In the genomic region with DNA sequence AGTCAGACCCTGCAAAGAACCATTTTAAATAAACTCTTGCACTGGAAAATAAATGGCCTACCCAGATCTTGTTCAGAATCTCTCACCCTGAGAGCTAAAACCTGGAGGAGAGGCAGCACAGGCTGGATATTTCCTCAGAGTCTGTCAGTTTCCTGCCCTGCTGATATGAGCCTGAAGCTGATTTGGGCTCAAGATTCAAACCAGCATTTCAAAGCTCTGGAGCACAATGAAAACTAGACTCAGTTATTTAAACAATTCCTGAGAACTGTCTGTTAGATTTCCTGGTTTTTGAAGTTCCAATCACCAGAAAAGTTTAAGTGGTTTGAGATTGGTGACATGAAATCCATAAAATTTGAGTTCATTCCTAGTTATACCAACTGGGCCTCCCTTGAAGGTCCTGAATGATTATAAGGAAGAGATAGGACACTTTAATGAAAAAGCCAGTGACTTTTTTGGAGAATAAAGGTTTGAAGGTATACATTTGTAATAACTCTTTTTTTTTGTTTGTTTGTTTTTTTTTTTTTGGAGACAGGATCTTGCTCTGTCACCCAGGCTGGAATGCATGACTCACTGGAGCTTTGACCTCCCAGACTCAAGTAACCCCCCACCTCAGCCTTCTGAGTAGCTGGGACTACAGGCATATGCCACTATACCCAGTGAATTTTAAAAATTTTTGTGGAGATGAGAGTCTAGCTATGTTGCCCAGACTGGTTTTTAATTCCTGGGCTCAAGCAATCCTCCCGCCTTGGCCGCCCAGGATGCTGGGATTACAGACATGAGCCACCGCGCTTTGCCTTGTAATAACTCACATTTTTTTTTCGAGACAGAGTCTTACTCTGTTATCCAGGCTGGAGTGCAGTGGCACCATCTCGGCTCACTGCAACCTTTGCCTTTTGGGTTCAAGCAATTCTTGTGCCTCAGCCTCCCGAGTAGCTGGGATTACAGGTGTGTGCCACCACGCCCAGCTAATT, we compare ENCODE assay signal across 13 cellular contexts. TPM values are rescaled to one million over a fixed set of nuclear protein-coding genes. Genes with fewer than 3 reads are reported as not detected.
A peak's percentile ranks its signal among the peaks of the same experiment; 100 is the strongest.
DNase-seq lines count a peak whose midpoint lies in the region; ATAC-seq, FAIRE-seq and TF ChIP-seq lines count a peak whose summit lies in the region.
"Had no signal": no experiment of that assay in that cellular context is flagged by ENCODE, and none has a peak within 500 bp of the region (broad histone marks: within the 10 kb centered on the region; RNA-seq: fewer than 3 reads in every experiment).

No MANE protein-coding gene starts in this region.

- no peaks in the 10 kb centered on the region for H3K9me2 ChIP-seq in PC-3 (replicated peaks; ENCODE audit: low read length)

- peak overlapping the region; percentile 64 for H3K4me2 ChIP-seq in A549
- peak overlapping the region; percentile 62 for H3K4me2 ChIP-seq in PC-3 (ENCODE audit: low read length)
- no peak overlapping the region for H3K4me2 ChIP-seq in fibroblast of lung (ENCODE audit: extremely low read depth, insufficient read depth, low read length)

- BruUV-seq in PC-3 (replicated peaks; lab: Mats Ljungman, UMichigan), result TSS peak; percentile 35

- no peak overlapping the region for H3K9ac ChIP-seq in PC-3 (ENCODE audit: low read length)
- H3K9ac ChIP-seq in fibroblast of lung (ENCODE audit: insufficient read depth, low read length), result no peak overlapping the region

- H3F3A ChIP-seq in PC-3 (ENCODE audit: low read length, unreplicated experiment), result peaks cover 13% of the 10 kb centered on the region

- ATAC-seq in A549 (peak; percentile 50 to 85; a peak in 4 of 6 replicates), PC-3 (peak; percentile 90)
- ATAC-seq: heart right ventricle had no signal

- TF ChIP-seq CTCF in A549 (IDR thresholded peaks at IDR 0.05) (no peak), PC-3 (conservative IDR thresholded peaks at IDR 0.05; ENCODE audit: low read depth, low read length) (no peak), fibroblast of lung (conservative IDR thresholded peaks at IDR 0.05 in 1 of 2, IDR thresholded peaks at IDR 0.05 in 1 of 2; ENCODE audit: low read depth in 1 of 2, low read length in 2 of 2) (no peak)

- H2AFZ ChIP-seq in PC-3 (ENCODE audit: low read length), result no peak overlapping the region
- H2AFZ ChIP-seq in fibroblast of lung (ENCODE audit: low read length), result no peak overlapping the region

- H3K27ac ChIP-seq in A549, result peak overlapping the region; percentile 75 to 85
- peak overlapping the region; percentile 59 for H3K27ac ChIP-seq in PC-3 (ENCODE audit: low read length)
- no peak overlapping the region for H3K27ac ChIP-seq in fibroblast of lung (ENCODE audit: insufficient read depth, low read length)
- H3K27ac ChIP-seq: heart right ventricle had no signal

- peaks cover 68% of the 10 kb centered on the region for H3K4me1 ChIP-seq in A549
- H3K4me1 ChIP-seq in PC-3 (ENCODE audit: insufficient read depth, low read length), result peaks cover 32% of the 10 kb centered on the region
- H3K4me1 ChIP-seq in fibroblast of lung (ENCODE audit: control insufficient read depth, extremely low read depth, insufficient read depth, low read length), result no peaks in the 10 kb centered on the region

- H3K79me2 ChIP-seq in PC-3 (ENCODE audit: low read length) (no peaks in the 10 kb centered on the region), fibroblast of lung (ENCODE audit: control insufficient read depth, insufficient read depth, low read length) (no peaks in the 10 kb centered on the region)

- CTCF ChIA-PET in A549 (lab: Yijun Ruan, JAX), result interaction anchor here (0.8 to 3.4 kb wide), 5 partner anchors 11 to 101 kb away, joined by 3 to 22 read pairs (median 4); no protein-coding TSS in a partner anchor
- CTCF ChIA-PET in PC-3 (lab: Charles Lee), result interaction anchor here (0.6 to 1.9 kb wide), 3 partner anchors 65 to 96 kb away, joined by 3 to 13 read pairs (median 9); a partner anchor contains a TSS

- no peaks in the 10 kb centered on the region for H3K9me3 ChIP-seq in A549
- H3K9me3 ChIP-seq in PC-3 (ENCODE audit: low read length), result no peaks in the 10 kb centered on the region
- no peaks in the 10 kb centered on the region for H3K9me3 ChIP-seq in fibroblast of lung (ENCODE audit: control insufficient read depth, insufficient read depth, low read depth, low read length)
- H3K9me3 ChIP-seq: heart right ventricle had no signal

- TF ChIP-seq EP300 in A549 (IDR thresholded peaks at IDR 0.05), result no peak; a peak in 1 of 5 replicates

- 74% methylated on average over 8 of the region's 8 CpGs for WGBS in A549 (ENCODE audit: missing lambda C conversion rate)

- no peak for TF ChIP-seq POLR2A in A549 (IDR thresholded peaks at IDR 0.05; ENCODE audit: low read length)

- no peak for FAIRE-seq in A549 (lab: Jason Lieb, UNC)
- FAIRE-seq: colon, G401.6 had no signal

- H3K36me3 ChIP-seq in PC-3 (ENCODE audit: low read depth, low read length), result peaks cover 14% of the 10 kb centered on the region; the same call in 1 of the 2 replicates
- H3K36me3 ChIP-seq in fibroblast of lung (ENCODE audit: control insufficient read depth, insufficient read depth, low read length), result no peaks in the 10 kb centered on the region

- H4K20me1 ChIP-seq in PC-3 (ENCODE audit: low read length), result no peaks in the 10 kb centered on the region
- no peaks in the 10 kb centered on the region for H4K20me1 ChIP-seq in fibroblast of lung (ENCODE audit: control insufficient read depth, extremely low read depth, insufficient read depth, low read length)

- H3K27me3 ChIP-seq in PC-3 (ENCODE audit: low read length) (no peaks in the 10 kb centered on the region), fibroblast of lung (ENCODE audit: control insufficient read depth, insufficient read depth, low read length) (no peaks in the 10 kb centered on the region)
- H3K27me3 ChIP-seq: heart right ventricle had no signal

- POLR2A ChIA-PET in A549 (lab: Yijun Ruan, JAX) (no interaction called here), PC-3 (lab: Charles Lee; ENCODE audit: unreplicated experiment) (interaction anchor here (0.7 to 0.9 kb wide), 2 partner anchors 27 to 147 kb away, joined by 4 to 9 read pairs; no protein-coding TSS in a partner anchor)

- H3K4me3 ChIP-seq in A549 (no peak overlapping the region), PC-3 (ENCODE audit: low read length) (no peak overlapping the region), fibroblast of lung (replicated peaks in 1 of 4; ENCODE audit: control extremely low read depth in 1 of 4, insufficient read depth in 1 of 4, low read depth in 3 of 4, low read length in 4 of 4) (no peak overlapping the region)
- H3K4me3 ChIP-seq: heart right ventricle had no signal

- DNase-seq in A549 (ENCODE audit: low read depth in 1 of 2, low spot score in 1 of 2), result peak in 1 of 2 experiments; percentile 62
- peak; percentile 90 for DNase-seq in PC-3
- peak; percentile 36 to 61 for DNase-seq in fibroblast of lung (ENCODE audit: low read depth in 2 of 2)
- DNase-seq in COR-L47 (lab: John Stamatoyannopoulos, UW), result no peak
- DNase-seq in epidermal melanocyte (ENCODE audit: insufficient read length, low spot score), result no peak
- no peak for DNase-seq in MV-4-11 (lab: John Stamatoyannopoulos, UW)
- DNase-seq: activated effector memory CD4-positive, alpha-beta T cell treated with Interleukin-2 at 50 U/mL for 16 hours; heart right ventricle; Kasumi-1; NCI-H345; SHP77 treated with DMSO at 0.1 percent for 48 hours had no signal

- intact Hi-C loops in PC-3 (cut with micrococcal nuclease), result loop anchor here (1.0 kb wide), 1 partner anchor 64 kb away; no protein-coding TSS in a partner anchor

- TF ChIP-seq RAD21 in A549 (conservative IDR thresholded peaks at IDR 0.05 in 1 of 2, IDR thresholded peaks at IDR 0.05 in 1 of 2), result no peak

RNA-seq across cellular contexts. Expression of a gene that starts 8.0 kb away (rescaled TPM):
- polyA plus RNA-seq in A549 (2011; rRNA removed), result 11.7 and 14.5 TPM in 2 replicates
- 13.9 and 18.5 TPM in 2 replicates for polyA plus RNA-seq in A549 (2012; cell fraction: cytosol; rRNA removed)
- polyA plus RNA-seq in A549 (2012; cell fraction: nucleus; rRNA removed), result 25.8 and 28.9 TPM in 2 replicates
- 6.2 to 9.1 TPM (median 6.8 TPM) in 3 replicates for polyA plus RNA-seq in A549 (2017; fragmentation: RNase III; extraction: RNeasy Plus Mini Kit Qiagen cat#74134 plus additional on column Dnase treatment)
- 7.6 and 11.0 TPM in 2 replicates for polyA minus RNA-seq in A549 (2011; rRNA and poly(A)+ RNA removed)
- total RNA-seq in PC-3 (2014; rRNA removed), result 10.4 and 10.8 TPM in 2 replicates
- under 0.01 and 0.26 TPM in 2 replicates for total RNA-seq in fibroblast of lung
- 0.10 and 2.7 TPM in 2 replicates for polyA plus RNA-seq in fibroblast of lung
- 0.16 and 2.4 TPM in 2 replicates for polyA plus RNA-seq in fibroblast of lung (2012)
- 2.6 TPM in 1 of 2 replicates, not detected in the other for polyA minus RNA-seq in fibroblast of lung (ENCODE audit: low replicate concordance)

RNA-seq across cellular contexts. Expression of a gene that starts 18.0 kb away (rescaled TPM):
- polyA plus RNA-seq in A549 (2011; rRNA removed) (not detected in 2 replicates), A549 (2017; fragmentation: RNase III; extraction: RNeasy Plus Mini Kit Qiagen cat#74134 plus additional on column Dnase treatment) (not detected in 3 replicates), fibroblast of lung (0.06 TPM in 1 of 2 replicates, not detected in the other)
- polyA plus RNA-seq in A549 (2012; cell fraction: cytosol; rRNA removed), result 0.03 TPM in 1 of 2 replicates, not detected in the other
- polyA plus RNA-seq in A549 (2012; cell fraction: nucleus; rRNA removed), result 0.12 and 0.27 TPM in 2 replicates
- polyA minus RNA-seq in A549 (2011; rRNA and poly(A)+ RNA removed), result 0.19 TPM in 1 of 2 replicates, not detected in the other
- total RNA-seq in PC-3 (2014; rRNA removed) (not detected in 2 replicates), fibroblast of lung (not detected in 2 replicates)
- polyA plus RNA-seq in fibroblast of lung (2012), result 0.09 and 0.15 TPM in 2 replicates
- not detected in 2 replicates for polyA minus RNA-seq in fibroblast of lung (ENCODE audit: low replicate concordance)

RNA-seq across cellular contexts. Expression of a gene that starts 30.1 kb away (rescaled TPM):
- polyA plus RNA-seq in A549 (2011; rRNA removed) (6.4 TPM in 2 replicates), A549 (2017; fragmentation: RNase III; extraction: RNeasy Plus Mini Kit Qiagen cat#74134 plus additional on column Dnase treatment) (5.4 to 5.8 TPM (median 5.6 TPM) in 3 replicates), fibroblast of lung (5.6 and 6.6 TPM in 2 replicates)
- 2.4 TPM in 2 replicates for polyA plus RNA-seq in A549 (2012; cell fraction: cytosol; rRNA removed)
- 5.3 and 8.0 TPM in 2 replicates for polyA plus RNA-seq in A549 (2012; cell fraction: nucleus; rRNA removed)
- 1.6 and 3.0 TPM in 2 replicates for polyA minus RNA-seq in A549 (2011; rRNA and poly(A)+ RNA removed)
- total RNA-seq in PC-3 (2014; rRNA removed) (29.5 and 32.6 TPM in 2 replicates), fibroblast of lung (6.2 and 6.3 TPM in 2 replicates)
- 3.9 and 4.2 TPM in 2 replicates for polyA plus RNA-seq in fibroblast of lung (2012)
- 1.1 and 1.6 TPM in 2 replicates for polyA minus RNA-seq in fibroblast of lung (ENCODE audit: low replicate concordance)

RNA-seq across cellular contexts. Expression of a gene that starts 30.3 kb away (rescaled TPM):
- polyA plus RNA-seq in A549 (2011; rRNA removed) (1.2 and 1.6 TPM in 2 replicates), A549 (2017; fragmentation: RNase III; extraction: RNeasy Plus Mini Kit Qiagen cat#74134 plus additional on column Dnase treatment) (3.3 to 3.5 TPM (median 3.4 TPM) in 3 replicates), fibroblast of lung (4.9 and 10.8 TPM in 2 replicates)
- polyA plus RNA-seq in A549 (2012; cell fraction: cytosol; rRNA removed), result 9.5 and 10.0 TPM in 2 replicates
- 6.6 and 8.3 TPM in 2 replicates for polyA plus RNA-seq in A549 (2012; cell fraction: nucleus; rRNA removed)
- polyA minus RNA-seq in A549 (2011; rRNA and poly(A)+ RNA removed), result 2.2 and 3.4 TPM in 2 replicates
- total RNA-seq in PC-3 (2014; rRNA removed) (15.5 and 20.3 TPM in 2 replicates), fibroblast of lung (0.17 TPM in 1 of 2 replicates, not detected in the other)
- polyA plus RNA-seq in fibroblast of lung (2012), result 10.9 and 21.1 TPM in 2 replicates
- polyA minus RNA-seq in fibroblast of lung (ENCODE audit: low replicate concordance), result 16.6 and 16.8 TPM in 2 replicates

Comparison
In these comparisons a context has a peak if more than half of its experiments do, and no peak if none do; other contexts are left out.
1. DNase-seq: peak in PC-3 (single experiment) and fibroblast of lung (2 of 2); none in COR-L47 (single experiment), epidermal melanocyte (single experiment) and MV-4-11 (single experiment).